26 cellular contexts compared by ENCODE assay signal in the genomic region with DNA sequence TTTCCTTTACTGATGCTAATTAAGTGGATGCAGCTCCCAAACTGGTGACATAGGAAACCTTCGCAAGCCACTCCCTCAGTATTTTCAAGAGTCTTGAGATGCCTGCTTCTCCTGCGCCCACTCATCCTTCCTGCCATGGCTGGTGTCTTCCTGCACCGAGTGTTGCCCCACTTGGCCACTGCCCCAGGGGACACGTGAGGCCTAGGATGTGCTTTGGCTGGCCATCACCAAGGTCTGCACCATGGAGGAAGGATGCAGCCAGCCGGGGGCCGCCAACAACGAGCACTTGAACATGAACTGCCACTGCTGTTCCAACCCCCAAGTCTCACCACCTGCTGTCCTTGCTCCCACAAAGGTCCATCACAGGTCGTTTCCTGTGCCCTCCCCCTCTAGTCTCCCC. TPM values are rescaled to one million over a fixed set of nuclear protein-coding genes. Genes with fewer than 3 reads are reported as not detected.
"Had no signal": no experiment of that assay in that cellular context is flagged by ENCODE, and none has a peak within 500 bp of the region (broad histone marks: within the 10 kb centered on the region; RNA-seq: fewer than 3 reads in every experiment).

No MANE protein-coding gene starts in this region.

- ATAC-seq: activated T-cell treated with anti-CD3 and anti-CD28 coated beads, Interleukin-2, amount 50 U/mL, for 4 hours; activated T-helper 17 cell treated with anti-CD3 and anti-CD28 coated beads, Interleukin-2, amount 50 U/mL, for 72 hours; effector memory CD8-positive, alpha-beta T cell; left cardiac atrium; left ventricle myocardium superior; naive thymus-derived CD8-positive, alpha-beta T cell; right lobe of liver had no signal

- DNase-seq: activated CD4-positive, alpha-beta memory T cell treated with anti-CD3 and anti-CD28 coated beads, Interleukin-2, amount 10 ng/mL, durations not matched to agents 7 days and 5 days; activated CD4-positive, alpha-beta T cell treated with anti-CD3 and anti-CD28 coated beads for 1 hour; activated CD4-positive, alpha-beta T cell treated with anti-CD3 and anti-CD28 coated beads, Interleukin-2, amount 10 ng/mL, durations not matched to agents 7 days and 5 days; activated gamma-delta T cell treated with Interleukin-2 at 50 U/mL for 16 hours; activated naive CD4-positive, alpha-beta T cell treated with anti-CD3 and anti-CD28 coated beads, Interleukin-2, amount 50 U/mL, for 16 hours; activated T-cell treated with anti-CD3 and anti-CD28 coated beads, Interleukin-2, amount 50 U/mL, for 4 hours; amniotic stem cell; cerebellar nuclear complex; dorsolateral prefrontal cortex; effector memory CD8-positive, alpha-beta T cell; head of caudate nucleus; hippocampal formation; left ventricle myocardium superior; naive thymus-derived CD8-positive, alpha-beta T cell; right lobe of liver; stimulated activated CD4-positive, alpha-beta T cell treated with anti-CD3 and anti-CD28 coated beads, Interleukin-12 subunit alpha, Interleukin-12 subunit beta, amount 100 ng/mL, for 4 hours; stimulated activated CD4-positive, alpha-beta T cell treated with anti-CD3 and anti-CD28 coated beads, Interleukin-4, amount 100 ng/mL, for 1 hour; T1000; trophoblast cell had no signal

- H3K9me3 ChIP-seq: right lobe of liver, thoracic aorta had no signal

- H3K36me3 ChIP-seq: right lobe of liver, thoracic aorta had no signal

- H3K4me3 Mint-ChIP-seq: activated CD4-positive, alpha-beta memory T cell treated with anti-CD3 and anti-CD28 coated beads, Interleukin-2, amount 10 ng/mL, durations not matched to agents 7 days and 5 days; activated CD4-positive, alpha-beta T cell treated with anti-CD3 and anti-CD28 coated beads, Interleukin-2, amount 10 ng/mL, durations not matched to agents 7 days and 5 days; activated T-cell treated with anti-CD3 and anti-CD28 coated beads, Interleukin-2, amount 50 U/mL, for 4 hours; activated T-helper 17 cell treated with anti-CD3 and anti-CD28 coated beads, Interleukin-2, amount 50 U/mL, for 72 hours; effector memory CD8-positive, alpha-beta T cell; memory B cell; naive thymus-derived CD8-positive, alpha-beta T cell; stimulated activated naive CD8-positive, alpha-beta T cell treated with anti-CD3 and anti-CD28 coated beads, Interleukin-15, Interleukin-2, amounts not matched to agents 100 ng/mL and 50 ng/mL, for 24 hours; T-helper 1 cell treated with Interleukin-12 subunit alpha and Interleukin-12 subunit beta and Interleukin-4 antibody, amounts not matched to agents 30 μg/mL and 1 μg/mL, for 36 hours had no signal

- H3K9me3 Mint-ChIP-seq: activated CD4-positive, alpha-beta memory T cell treated with anti-CD3 and anti-CD28 coated beads, Interleukin-2, amount 10 ng/mL, durations not matched to agents 7 days and 5 days; activated CD4-positive, alpha-beta T cell treated with anti-CD3 and anti-CD28 coated beads, Interleukin-2, amount 10 ng/mL, durations not matched to agents 7 days and 5 days; activated T-cell treated with anti-CD3 and anti-CD28 coated beads, Interleukin-2, amount 50 U/mL, for 4 hours; activated T-helper 17 cell treated with anti-CD3 and anti-CD28 coated beads, Interleukin-2, amount 50 U/mL, for 72 hours; effector memory CD8-positive, alpha-beta T cell; memory B cell; naive thymus-derived CD8-positive, alpha-beta T cell; stimulated activated naive CD8-positive, alpha-beta T cell treated with anti-CD3 and anti-CD28 coated beads, Interleukin-15, Interleukin-2, amounts not matched to agents 100 ng/mL and 50 ng/mL, for 24 hours; T-helper 1 cell treated with Interleukin-12 subunit alpha and Interleukin-12 subunit beta and Interleukin-4 antibody, amounts not matched to agents 30 μg/mL and 1 μg/mL, for 36 hours had no signal

- H3K27me3 ChIP-seq: dorsolateral prefrontal cortex, right lobe of liver had no signal

- H3K4me1 ChIP-seq: right lobe of liver had no signal

- H3K36me3 Mint-ChIP-seq: memory B cell; naive thymus-derived CD8-positive, alpha-beta T cell had no signal

- H3K4me1 Mint-ChIP-seq: activated CD4-positive, alpha-beta memory T cell treated with anti-CD3 and anti-CD28 coated beads, Interleukin-2, amount 10 ng/mL, durations not matched to agents 7 days and 5 days; activated CD4-positive, alpha-beta T cell treated with anti-CD3 and anti-CD28 coated beads, Interleukin-2, amount 10 ng/mL, durations not matched to agents 7 days and 5 days; activated T-helper 17 cell treated with anti-CD3 and anti-CD28 coated beads, Interleukin-2, amount 50 U/mL, for 72 hours; memory B cell had no signal

- H3K4me3 ChIP-seq: coronary artery, dorsolateral prefrontal cortex, right lobe of liver, thoracic aorta had no signal

- H3K27ac Mint-ChIP-seq: activated CD4-positive, alpha-beta memory T cell treated with anti-CD3 and anti-CD28 coated beads, Interleukin-2, amount 10 ng/mL, durations not matched to agents 7 days and 5 days; activated CD4-positive, alpha-beta T cell treated with anti-CD3 and anti-CD28 coated beads, Interleukin-2, amount 10 ng/mL, durations not matched to agents 7 days and 5 days; activated T-helper 17 cell treated with anti-CD3 and anti-CD28 coated beads, Interleukin-2, amount 50 U/mL, for 72 hours; memory B cell; stimulated activated naive CD8-positive, alpha-beta T cell treated with anti-CD3 and anti-CD28 coated beads, Interleukin-15, Interleukin-2, amounts not matched to agents 100 ng/mL and 50 ng/mL, for 24 hours; T-helper 1 cell treated with Interleukin-12 subunit alpha and Interleukin-12 subunit beta and Interleukin-4 antibody, amounts not matched to agents 30 μg/mL and 1 μg/mL, for 36 hours had no signal

- H3K27ac ChIP-seq: coronary artery, dorsolateral prefrontal cortex, right lobe of liver, thoracic aorta had no signal

RNA-seq across cellular contexts. Expression of gene EPHB3, which starts 34.1 kb away (rescaled TPM):
- total RNA-seq: naive thymus-derived CD8-positive, alpha-beta T cell had no signal
